In the genomic region with DNA sequence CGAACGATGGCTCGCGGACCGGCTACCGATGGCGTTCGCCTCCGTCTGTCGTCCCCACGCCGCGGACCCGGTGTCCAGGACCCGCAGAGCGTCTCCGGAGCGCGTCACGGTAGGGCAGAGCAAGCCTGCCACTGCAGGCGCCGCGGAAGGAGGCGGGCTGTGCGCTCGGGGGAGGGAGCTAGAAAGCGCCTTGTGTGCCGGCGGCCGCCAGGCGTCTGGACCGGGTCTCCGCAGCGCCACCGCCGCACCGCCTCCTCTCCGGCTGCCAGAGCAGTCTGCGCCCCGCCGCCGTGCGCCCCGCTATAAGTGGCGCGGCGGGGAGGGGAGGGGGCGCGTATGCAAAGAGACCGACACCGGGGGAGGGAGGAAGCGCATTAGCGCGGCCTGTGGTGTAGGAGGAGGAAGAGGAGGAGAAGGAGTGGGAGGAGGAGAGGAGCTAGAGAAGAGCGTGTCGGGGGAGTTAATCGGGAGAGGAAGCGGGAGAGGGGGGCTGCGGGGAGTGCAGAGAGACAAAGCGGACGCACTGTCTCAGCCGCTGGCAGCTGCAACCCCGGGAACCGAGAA, we compare ENCODE assay signal across 8 cellular contexts. TPM values are rescaled to one million over a fixed set of nuclear protein-coding genes. Genes with fewer than 3 reads are reported as not detected.
DNase-seq lines count a peak whose midpoint lies in the region; ATAC-seq and TF ChIP-seq lines count a peak whose summit lies in the region.

ENC1 (minus strand) TSS at position 279 of the 564 bp plus-strand sequence. CDS start 4,243 bp downstream, outside the sequence.

- H3K27me3 Mint-ChIP-seq in activated CD8-positive, alpha-beta T cell treated with anti-CD3 and anti-CD28 coated beads for 36 hours, result peaks cover 39% of the 10 kb centered on the region

- DNase-seq in C1 segment of cervical spinal cord (lab: John Stamatoyannopoulos, UW) (peak in 13 of 14 donors; percentile 16 to 82 (median 67)), GM19238 (ENCODE audit: insufficient read length, low spot score) (peak; percentile 49), NCI-H748 (lab: John Stamatoyannopoulos, UW; ENCODE audit: unreplicated experiment) (peak; percentile 99), lung (ENCODE audit: low spot score) (peak; percentile 87)
- peak; percentile 78 for DNase-seq in activated CD8-positive, alpha-beta T cell treated with anti-CD3 and anti-CD28 coated beads for 36 hours
- peak; percentile 39 for DNase-seq in effector CD4-positive, alpha-beta T cell
- DNase-seq in stimulated activated CD4-positive, alpha-beta T cell treated with anti-CD3 and anti-CD28 coated beads, TNF-alpha, amount 100 ng/mL, for 1 hour (ENCODE audit: low read depth in 3 of 3, low spot score in 1 of 3), result peak in 2 of 3 donors; percentile 51 to 53

- H3K4me1 ChIP-seq in lung (ENCODE audit: control insufficient read depth in 2 of 2, insufficient read depth in 2 of 2, low read length in 2 of 2), result peaks cover 0 to 16% of the 10 kb centered on the region in 2 donors

- H3K27ac ChIP-seq in lung (ENCODE audit: low read depth in 1 of 2, low read length in 1 of 2), result peak within 1 kb of the TSS; percentile 73 to 96

- H3K27ac Mint-ChIP-seq in activated CD8-positive, alpha-beta T cell treated with anti-CD3 and anti-CD28 coated beads for 36 hours, result no peak within 1 kb of the TSS

- ATAC-seq in HG03442 (IDR thresholded peaks at IDR 0.05; ENCODE audit: unreplicated experiment) (peak; percentile 64), lung (ENCODE audit: insufficient read depth, low FRiP score) (peak; percentile 85)
- peak; percentile 86 for ATAC-seq in activated CD8-positive, alpha-beta T cell treated with anti-CD3 and anti-CD28 coated beads for 36 hours

- no peaks in the 10 kb centered on the region for H3K36me3 Mint-ChIP-seq in activated CD8-positive, alpha-beta T cell treated with anti-CD3 and anti-CD28 coated beads for 36 hours (ENCODE audit: low read depth)

- 0 to 1% methylated on average over 59 to 64 of the region's 64 CpGs for WGBS in lung, 2 donors

- POLR2A ChIA-PET in activated CD8-positive, alpha-beta T cell treated with anti-CD3 and anti-CD28 coated beads for 36 hours (lab: Charles Lee), result no interaction called here

- TF ChIP-seq CTCF in activated CD8-positive, alpha-beta T cell treated with anti-CD3 and anti-CD28 coated beads for 36 hours (IDR thresholded peaks at IDR 0.05), result peak; percentile 51
- peak; percentile 18 for TF ChIP-seq CTCF in lung (IDR thresholded peaks at IDR 0.05; ENCODE audit: control extremely low read depth, extremely low read depth)

- H3K4me3 Mint-ChIP-seq in activated CD8-positive, alpha-beta T cell treated with anti-CD3 and anti-CD28 coated beads for 36 hours, result peak within 1 kb of the TSS; percentile 74

- no peaks in the 10 kb centered on the region for H3K9me3 ChIP-seq in lung (ENCODE audit: control insufficient read depth in 2 of 2, insufficient read depth in 1 of 2, low read length in 1 of 2)

- peaks cover 30% of the 10 kb centered on the region for H3K4me1 Mint-ChIP-seq in activated CD8-positive, alpha-beta T cell treated with anti-CD3 and anti-CD28 coated beads for 36 hours (ENCODE audit: low read depth)

- intact Hi-C loops in activated CD8-positive, alpha-beta T cell treated with anti-CD3 and anti-CD28 coated beads for 36 hours (cut with micrococcal nuclease), result no loop called here

- no peaks in the 10 kb centered on the region for H3K9me3 Mint-ChIP-seq in activated CD8-positive, alpha-beta T cell treated with anti-CD3 and anti-CD28 coated beads for 36 hours

- H3K27me3 ChIP-seq in lung (ENCODE audit: control insufficient read depth, insufficient read depth), result no peaks in the 10 kb centered on the region

- CTCF ChIA-PET in activated CD8-positive, alpha-beta T cell treated with anti-CD3 and anti-CD28 coated beads for 36 hours (lab: Charles Lee), result interaction anchor here (0.7 to 2.5 kb wide), 10 partner anchors 10 to 739 kb away, joined by 3 to 7 read pairs (median 4); no protein-coding TSS in a partner anchor

- peaks cover 0 to 3% of the 10 kb centered on the region in 2 donors for H3K36me3 ChIP-seq in lung (ENCODE audit: control insufficient read depth in 2 of 2, insufficient read depth in 2 of 2, low read length in 2 of 2)

- peak within 1 kb of the TSS; percentile 82 for H3K4me3 ChIP-seq in lung

RNA-seq across cellular contexts. Expression of gene ENC1, which starts in this region (rescaled TPM):
- total RNA-seq in activated CD8-positive, alpha-beta T cell treated with anti-CD3 and anti-CD28 coated beads for 36 hours, result under 1 TPM; 0.16 to 0.60 TPM
- total RNA-seq in lung, result 10 to 100 TPM; 26.4 to 31.5 TPM
- polyA plus RNA-seq in lung, result 10 to 100 TPM in 1 of 2 donors, 1 to 10 TPM in 1; 6.8 to 10.2 TPM

Comparison
In these comparisons a context has a peak if more than half of its experiments do, and no peak if none do; other contexts are left out.
1. Peak in every context shown above with its lines: DNase-seq, ATAC-seq, H3K4me3 ChIP-seq and H3K27ac ChIP-seq.
2. RNA of gene ENC1 (total RNA-seq): 26.4 to 31.5 TPM in lung; 0.16 to 0.60 TPM in activated CD8-positive, alpha-beta T cell treated with anti-CD3 and anti-CD28 coated beads for 36 hours; every median in the first group is over 10 times any median in the second.
3. Peak in DNase-seq and ATAC-seq in activated CD8-positive, alpha-beta T cell treated with anti-CD3 and anti-CD28 coated beads for 36 hours; RNA of the gene not detected or under 1 TPM.
4. DNase-seq: peak in every context shown above with its lines; median percentile 99 in NCI-H748; 87 in lung; 78 in activated CD8-positive, alpha-beta T cell treated with anti-CD3 and anti-CD28 coated beads for 36 hours; 67 in C1 segment of cervical spinal cord; 52 in stimulated activated CD4-positive, alpha-beta T cell treated with anti-CD3 and anti-CD28 coated beads, TNF-alpha, amount 100 ng/mL, for 1 hour; 49 in GM19238; 39 in effector CD4-positive, alpha-beta T cell.